Comparison of ENCODE assay signal across 25 cellular contexts in the genomic region with DNA sequence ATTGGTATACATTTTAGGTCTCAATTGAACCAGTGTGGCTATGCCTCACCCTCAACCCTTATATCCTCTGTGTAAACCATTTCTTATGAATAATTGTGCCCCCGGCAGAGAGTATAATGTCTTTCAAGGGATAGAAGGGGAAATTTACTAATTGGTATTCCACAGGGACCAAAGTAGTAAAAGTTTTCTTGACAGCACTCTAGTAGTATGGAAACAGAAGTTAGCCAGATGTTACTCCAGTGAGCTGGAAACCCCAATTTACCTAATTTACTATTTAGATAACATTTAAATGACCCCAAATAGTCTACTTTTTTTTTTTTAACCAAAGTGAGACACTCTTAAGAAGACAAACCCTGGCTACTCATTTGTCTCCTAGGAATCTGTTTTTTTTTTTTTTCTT. TPM values are rescaled to one million over a fixed set of nuclear protein-coding genes. Genes with fewer than 3 reads are reported as not detected.
A peak's percentile ranks its signal among the peaks of the same experiment; 100 is the strongest.
DNase-seq lines count a peak whose midpoint lies in the region; ATAC-seq and TF ChIP-seq lines count a peak whose summit lies in the region.
"Had no signal": no experiment of that assay in that cellular context is flagged by ENCODE, and none has a peak within 500 bp of the region (broad histone marks: within the 10 kb centered on the region; RNA-seq: fewer than 3 reads in every experiment).

No MANE protein-coding gene starts in this region.

- no peak overlapping the region for H3K4me3 Mint-ChIP-seq in activated naive CD8-positive, alpha-beta T cell treated with anti-CD3 and anti-CD28 coated beads for 36 hours
- no peak overlapping the region for H3K4me3 Mint-ChIP-seq in activated naive CD8-positive, alpha-beta T cell treated with anti-CD3 and anti-CD28 coated beads, Interleukin-2, amount 50 U/mL, for 24 hours
- peak overlapping the region in 1 of 8 donors; percentile 21 for H3K4me3 Mint-ChIP-seq in naive B cell
- no peak overlapping the region for H3K4me3 Mint-ChIP-seq in neural progenitor cell
- H3K4me3 Mint-ChIP-seq: CD8-positive, alpha-beta T cell had no signal

- H3K9me3 ChIP-seq in neural progenitor cell (ENCODE audit: low read depth), result no peaks in the 10 kb centered on the region
- H3K9me3 ChIP-seq: A549, SJCRH30 had no signal

- no peak overlapping the region for H2AFZ ChIP-seq in neural progenitor cell (replicated peaks)

- no peaks in the 10 kb centered on the region for H3K36me3 Mint-ChIP-seq in activated naive CD8-positive, alpha-beta T cell treated with anti-CD3 and anti-CD28 coated beads for 36 hours
- no peaks in the 10 kb centered on the region for H3K36me3 Mint-ChIP-seq in activated naive CD8-positive, alpha-beta T cell treated with anti-CD3 and anti-CD28 coated beads, Interleukin-2, amount 50 U/mL, for 24 hours (ENCODE audit: low read depth)
- no peaks in the 10 kb centered on the region for H3K36me3 Mint-ChIP-seq in naive B cell
- no peaks in the 10 kb centered on the region for H3K36me3 Mint-ChIP-seq in neural progenitor cell
- H3K36me3 Mint-ChIP-seq: CD8-positive, alpha-beta T cell had no signal

- H3K27ac Mint-ChIP-seq in activated naive CD8-positive, alpha-beta T cell treated with anti-CD3 and anti-CD28 coated beads for 36 hours, result peak overlapping the region; percentile 43
- H3K27ac Mint-ChIP-seq in activated naive CD8-positive, alpha-beta T cell treated with anti-CD3 and anti-CD28 coated beads, Interleukin-2, amount 50 U/mL, for 24 hours, result no peak overlapping the region
- H3K27ac Mint-ChIP-seq in naive B cell (peak overlapping the region in 4 of 6 donors; percentile 15 to 71 (median 38)), neural progenitor cell (no peak overlapping the region)
- H3K27ac Mint-ChIP-seq: CD8-positive, alpha-beta T cell had no signal

- no peak overlapping the region for H3K4me2 ChIP-seq in neural progenitor cell
- H3K4me2 ChIP-seq: A549 had no signal

- no peaks in the 10 kb centered on the region for H4K20me1 ChIP-seq in neural progenitor cell (ENCODE audit: low read depth)

- DNase-seq in activated naive CD8-positive, alpha-beta T cell treated with anti-CD3 and anti-CD28 coated beads for 36 hours, result no peak
- DNase-seq in activated naive CD8-positive, alpha-beta T cell treated with anti-CD3 and anti-CD28 coated beads, Interleukin-2, amount 50 U/mL, for 24 hours, result no peak
- DNase-seq in NAMALWA (ENCODE audit: low spot score) (peak; percentile 7), naive B cell (no peak), SKM-1 treated with dmso at 0.1 percent for 144 hours (lab: John Stamatoyannopoulos, UW; ENCODE audit: unreplicated experiment) (no peak), neural progenitor cell (ENCODE audit: low spot score) (no peak)
- DNase-seq in central memory CD4-positive, alpha-beta T cell, result no peak
- DNase-seq: Calu3; CD8-positive, alpha-beta T cell; EL; GF-D8; IMR-90; NCI-H1417; NCI-H1694 treated with DMSO at 0.1 percent for 48 hours; NCI-H2081 treated with DMSO at 0.1 percent for 48 hours; NCI-H2171 treated with DMSO at 0.1 percent for 48 hours; NCI-H524 treated with DMSO at 0.1 percent for 48 hours; NCI-H82; OCI-M1; SJCRH30 had no signal

- H3K36me3 ChIP-seq in neural progenitor cell, result no peaks in the 10 kb centered on the region
- H3K36me3 ChIP-seq: SJCRH30 had no signal

- no peak overlapping the region for H3K27ac ChIP-seq in neural progenitor cell
- H3K27ac ChIP-seq: A549, SJCRH30 had no signal

- H3K9ac ChIP-seq in neural progenitor cell, result no peak overlapping the region

- no peak for TF ChIP-seq CTCF in neural progenitor cell (IDR thresholded peaks at IDR 0.05)

- H3K27me3 Mint-ChIP-seq in activated naive CD8-positive, alpha-beta T cell treated with anti-CD3 and anti-CD28 coated beads for 36 hours, result no peaks in the 10 kb centered on the region
- H3K27me3 Mint-ChIP-seq in activated naive CD8-positive, alpha-beta T cell treated with anti-CD3 and anti-CD28 coated beads, Interleukin-2, amount 50 U/mL, for 24 hours, result no peaks in the 10 kb centered on the region
- no peaks in the 10 kb centered on the region for H3K27me3 Mint-ChIP-seq in naive B cell
- H3K27me3 Mint-ChIP-seq in neural progenitor cell (ENCODE audit: insufficient read depth, low read depth), result no peaks in the 10 kb centered on the region

- no peaks in the 10 kb centered on the region for H3K79me2 ChIP-seq in neural progenitor cell (ENCODE audit: low read depth)

- H3K4me1 ChIP-seq in neural progenitor cell, result no peaks in the 10 kb centered on the region
- H3K4me1 ChIP-seq: A549, SJCRH30 had no signal

- no peak overlapping the region for H3K4me3 ChIP-seq in neural progenitor cell
- H3K4me3 ChIP-seq: A549, SJCRH30 had no signal

- H3K4me1 Mint-ChIP-seq in activated naive CD8-positive, alpha-beta T cell treated with anti-CD3 and anti-CD28 coated beads for 36 hours, result peaks cover 25% of the 10 kb centered on the region
- H3K4me1 Mint-ChIP-seq in activated naive CD8-positive, alpha-beta T cell treated with anti-CD3 and anti-CD28 coated beads, Interleukin-2, amount 50 U/mL, for 24 hours, result peaks cover 58% of the 10 kb centered on the region
- H3K4me1 Mint-ChIP-seq in naive B cell, result peaks cover 38 to 50% (median 39%) of the 10 kb centered on the region in 3 donors
- H3K4me1 Mint-ChIP-seq in neural progenitor cell, result no peaks in the 10 kb centered on the region

- no peaks in the 10 kb centered on the region for H3F3A ChIP-seq in neural progenitor cell (ENCODE audit: low read depth)

- ATAC-seq in activated naive CD8-positive, alpha-beta T cell treated with anti-CD3 and anti-CD28 coated beads, Interleukin-2, amount 50 U/mL, for 24 hours, result no peak
- ATAC-seq in naive B cell (ENCODE audit: low read depth in 2 of 2) (no peak), GM18498 (IDR thresholded peaks at IDR 0.05; ENCODE audit: unreplicated experiment) (no peak)
- ATAC-seq: A549; CD8-positive, alpha-beta T cell had no signal

- no peaks in the 10 kb centered on the region for H3K9me3 Mint-ChIP-seq in activated naive CD8-positive, alpha-beta T cell treated with anti-CD3 and anti-CD28 coated beads for 36 hours
- no peaks in the 10 kb centered on the region for H3K9me3 Mint-ChIP-seq in activated naive CD8-positive, alpha-beta T cell treated with anti-CD3 and anti-CD28 coated beads, Interleukin-2, amount 50 U/mL, for 24 hours
- H3K9me3 Mint-ChIP-seq in naive B cell (peaks cover 0 to under 1% (median 0%) of the 10 kb centered on the region in 7 donors), neural progenitor cell (no peaks in the 10 kb centered on the region)
- H3K9me3 Mint-ChIP-seq: CD8-positive, alpha-beta T cell had no signal

- H3K27me3 ChIP-seq in neural progenitor cell, result no peaks in the 10 kb centered on the region
- H3K27me3 ChIP-seq: SJCRH30 had no signal

RNA-seq across cellular contexts. Expression of a gene that starts 32.3 kb away (rescaled TPM):
- total RNA-seq in activated naive CD8-positive, alpha-beta T cell treated with anti-CD3 and anti-CD28 coated beads for 36 hours, result under 1 TPM; 0.08 to 0.12 TPM
- not detected for polyA plus RNA-seq in naive B cell (ENCODE audit: low read depth in 6 of 6)
- total RNA-seq in neural progenitor cell (ENCODE audit: low replicate concordance), result not detected in 2 replicates
- total RNA-seq: Calu3, H4, IMR-90, M059J, SJCRH30 had no signal
- polyA plus RNA-seq: A549, BJ, IMR-90 had no signal

Comparison
In these comparisons a context has a peak if more than half of its experiments do, and no peak if none do; other contexts are left out.
1. H3K27ac Mint-ChIP-seq: peak in activated naive CD8-positive, alpha-beta T cell treated with anti-CD3 and anti-CD28 coated beads for 36 hours (single experiment) and naive B cell (4 of 6); none in activated naive CD8-positive, alpha-beta T cell treated with anti-CD3 and anti-CD28 coated beads, Interleukin-2, amount 50 U/mL, for 24 hours (single experiment) and neural progenitor cell (single experiment).